In the genomic region with DNA sequence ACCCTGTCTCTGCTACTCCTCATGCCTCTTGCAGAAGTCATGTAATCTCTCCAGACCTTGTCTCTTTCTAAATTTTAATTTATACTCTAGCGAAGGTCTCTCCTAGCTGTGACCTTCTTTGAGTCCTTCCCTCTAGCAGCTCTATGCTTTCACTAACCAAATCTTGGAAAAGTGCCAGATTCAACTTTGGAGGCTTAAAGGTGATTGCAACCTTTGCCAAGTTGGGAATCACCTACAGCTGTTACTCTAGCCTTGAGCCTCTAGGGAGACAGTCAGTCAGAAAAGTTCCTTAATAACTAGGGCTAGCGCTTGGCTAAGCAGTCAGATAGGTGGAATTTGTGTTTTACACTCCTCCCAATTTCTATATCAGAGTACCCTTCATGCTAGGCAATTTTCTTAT, we compare ENCODE assay signal across 1 cellular context.
TF ChIP-seq lines count a peak whose summit lies in the region.

No MANE protein-coding gene starts in this region.

TF ChIP-seq in IMR-90, 13 proteins besides CTCF, POLR2A, EP300 and RAD21 (continued from another document):
- TF ChIP-seq, protein P1, sequence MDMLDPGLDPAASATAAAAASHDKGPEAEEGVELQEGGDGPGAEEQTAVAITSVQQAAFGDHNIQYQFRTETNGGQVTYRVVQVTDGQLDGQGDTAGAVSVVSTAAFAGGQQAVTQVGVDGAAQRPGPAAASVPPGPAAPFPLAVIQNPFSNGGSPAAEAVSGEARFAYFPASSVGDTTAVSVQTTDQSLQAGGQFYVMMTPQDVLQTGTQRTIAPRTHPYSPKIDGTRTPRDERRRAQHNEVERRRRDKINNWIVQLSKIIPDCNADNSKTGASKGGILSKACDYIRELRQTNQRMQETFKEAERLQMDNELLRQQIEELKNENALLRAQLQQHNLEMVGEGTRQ (IDR thresholded peaks at IDR 0.05; ENCODE audit: low read depth, low read length), result no peak
- TF ChIP-seq RCOR1 (IDR thresholded peaks at IDR 0.05; ENCODE audit: insufficient replicate concordance, low read length) (no peak), BHLHE40 (IDR thresholded peaks at IDR 0.05; ENCODE audit: low read depth, low read length) (no peak), RFX5 (IDR thresholded peaks at IDR 0.05; ENCODE audit: low read depth, low read length) (no peak), SMC3 (IDR thresholded peaks at IDR 0.05; ENCODE audit: low read depth, low read length) (no peak)
TF ChIP-seq in IMR-90: peak in this region for 0.
